Comparison of ENCODE assay signal across 8 cellular contexts in genomic region chr17:83084214-83084613, GRCh38. TPM values are rescaled to one million over a fixed set of nuclear protein-coding genes. Genes with fewer than 3 reads are reported as not detected.
DNase-seq lines count a peak whose midpoint lies in the region; ATAC-seq, FAIRE-seq and TF ChIP-seq lines count a peak whose summit lies in the region.

No MANE protein-coding gene starts in this region.

- peaks cover 80% of the 10 kb centered on the region for H3K79me2 ChIP-seq in astrocyte (ENCODE audit: insufficient read depth, low read length)

- no TSS peak for BruUV-seq in MCF 10A (replicated peaks; lab: Mats Ljungman, UMichigan)

- no peak overlapping the region for H3K27ac Mint-ChIP-seq in MCF 10A (ENCODE audit: low read depth, unreplicated experiment)
- peak overlapping the region; percentile 78 for H3K27ac Mint-ChIP-seq in astrocyte (ENCODE audit: unreplicated experiment)
- peak overlapping the region in 1 of 9 donors; percentile 84 for H3K27ac Mint-ChIP-seq in naive thymus-derived CD4-positive, alpha-beta T cell

- H3K4me1 ChIP-seq in breast epithelium: peaks cover 4 to 8% of the 10 kb centered on the region in 2 donors
- H3K4me1 ChIP-seq in astrocyte (ENCODE audit: insufficient read depth, low read length): peaks cover 37% of the 10 kb centered on the region
- H3K4me1 ChIP-seq in naive thymus-derived CD4-positive, alpha-beta T cell (ENCODE audit: control insufficient read depth in 2 of 2, insufficient read depth in 2 of 2, low read length in 2 of 2): peaks cover 0 to 30% of the 10 kb centered on the region in 2 donors
- peaks cover 3 to 10% of the 10 kb centered on the region in 2 donors for H3K4me1 ChIP-seq in uterus
- H3K4me1 ChIP-seq in prostate gland (replicated peaks): peaks cover 14% of the 10 kb centered on the region

- H3K27me3 ChIP-seq in breast epithelium (no peaks in the 10 kb centered on the region), astrocyte (ENCODE audit: insufficient read depth, low read length) (no peaks in the 10 kb centered on the region), uterus (no peaks in the 10 kb centered on the region), prostate gland (replicated peaks; ENCODE audit: insufficient read depth) (no peaks in the 10 kb centered on the region)
- no peaks in the 10 kb centered on the region for H3K27me3 ChIP-seq in naive thymus-derived CD4-positive, alpha-beta T cell (ENCODE audit: control insufficient read depth in 2 of 2, insufficient read depth in 2 of 2, low read length in 2 of 2)

- H3K27ac ChIP-seq in breast epithelium (peak overlapping the region; percentile 75 to 95), astrocyte (ENCODE audit: low read depth, low read length) (peak overlapping the region; percentile 91), uterus (peak overlapping the region; percentile 64 to 80), prostate gland (no peak overlapping the region)
- no peak overlapping the region for H3K27ac ChIP-seq in naive thymus-derived CD4-positive, alpha-beta T cell (ENCODE audit: low read depth, low read length)

- no peak for ATAC-seq in naive thymus-derived CD4-positive, alpha-beta T cell
- no peak for ATAC-seq in omental fat pad (ENCODE audit: low FRiP score)

- CTCF ChIA-PET in MCF 10A (lab: Yijun Ruan, JAX): no interaction called here
- CTCF ChIA-PET in naive thymus-derived CD4-positive, alpha-beta T cell (lab: Charles Lee): no interaction called here

- H3K36me3 ChIP-seq in breast epithelium (no peaks in the 10 kb centered on the region), astrocyte (ENCODE audit: insufficient read depth, low read length) (no peaks in the 10 kb centered on the region), uterus (no peaks in the 10 kb centered on the region), prostate gland (no peaks in the 10 kb centered on the region)
- H3K36me3 ChIP-seq in naive thymus-derived CD4-positive, alpha-beta T cell (ENCODE audit: control insufficient read depth in 2 of 3, insufficient read depth in 3 of 3, low read length in 3 of 3): no peaks in the 10 kb centered on the region

- DNase-seq in breast epithelium (ENCODE audit: low spot score in 2 of 2): no peak
- no peak for DNase-seq in MCF 10A (ENCODE audit: unreplicated experiment)
- no peak for DNase-seq in astrocyte (ENCODE audit: low read depth)
- DNase-seq in naive thymus-derived CD4-positive, alpha-beta T cell: no peak
- DNase-seq in uterus: no peak
- no peak for DNase-seq in prostate gland (ENCODE audit: low spot score)
- DNase-seq in omental fat pad (ENCODE audit: low spot score): no peak
- DNase-seq in glomerular visceral epithelial cell (ENCODE audit: extremely low spot score): no peak

- peak overlapping the region; percentile 74 for H3K9ac ChIP-seq in astrocyte (ENCODE audit: low read length)

- peak overlapping the region in 2 of 3 donors; percentile 19 to 29 for H3K4me3 ChIP-seq in breast epithelium
- peak overlapping the region; percentile 30 for H3K4me3 ChIP-seq in astrocyte (ENCODE audit: insufficient read depth, low read depth, low read length)
- H3K4me3 ChIP-seq in naive thymus-derived CD4-positive, alpha-beta T cell (ENCODE audit: low read length): peak overlapping the region; percentile 26
- H3K4me3 ChIP-seq in uterus: no peak overlapping the region
- H3K4me3 ChIP-seq in prostate gland: no peak overlapping the region

- H3K27me3 Mint-ChIP-seq in MCF 10A (ENCODE audit: insufficient read depth, unreplicated experiment): no peaks in the 10 kb centered on the region
- peaks cover 2% of the 10 kb centered on the region for H3K27me3 Mint-ChIP-seq in astrocyte (ENCODE audit: low read depth, unreplicated experiment)
- H3K27me3 Mint-ChIP-seq in naive thymus-derived CD4-positive, alpha-beta T cell: peaks cover 0 to 11% (median 0%) of the 10 kb centered on the region in 5 donors

- intact Hi-C loops in breast epithelium (cut with DNase I; ENCODE audit: low total_unique reads) (no loop called here), MCF 10A (cut with micrococcal nuclease) (no loop called here), uterus (cut with DNase I; ENCODE audit: low total_unique reads) (no loop called here), prostate gland (cut with DNase I) (no loop called here)
- intact Hi-C loops in naive thymus-derived CD4-positive, alpha-beta T cell (cut with micrococcal nuclease): loop anchor here in 1 of 2 donors (5.0 kb wide), 1 partner anchor 97 kb away; no protein-coding TSS in a partner anchor

- H3K9me3 ChIP-seq in breast epithelium (no peaks in the 10 kb centered on the region), astrocyte (ENCODE audit: insufficient read depth, low read depth, low read length) (no peaks in the 10 kb centered on the region), uterus (no peaks in the 10 kb centered on the region), prostate gland (no peaks in the 10 kb centered on the region)
- H3K9me3 ChIP-seq in naive thymus-derived CD4-positive, alpha-beta T cell (ENCODE audit: control insufficient read depth in 2 of 3, low read length in 3 of 3): no peaks in the 10 kb centered on the region

- H3K4me3 Mint-ChIP-seq in MCF 10A (ENCODE audit: unreplicated experiment) (no peak overlapping the region), astrocyte (ENCODE audit: unreplicated experiment) (no peak overlapping the region)
- H3K4me3 Mint-ChIP-seq in naive thymus-derived CD4-positive, alpha-beta T cell: peak overlapping the region in 3 of 10 donors; percentile 23 to 70 (median 68)

- peaks cover 79% of the 10 kb centered on the region for H4K20me1 ChIP-seq in astrocyte (ENCODE audit: insufficient read depth, low read length)

- no peaks in the 10 kb centered on the region for H3K9me3 Mint-ChIP-seq in MCF 10A (ENCODE audit: unreplicated experiment)
- H3K9me3 Mint-ChIP-seq in astrocyte (ENCODE audit: unreplicated experiment): no peaks in the 10 kb centered on the region
- no peaks in the 10 kb centered on the region for H3K9me3 Mint-ChIP-seq in naive thymus-derived CD4-positive, alpha-beta T cell

- TF ChIP-seq POLR2A in breast epithelium (IDR thresholded peaks at IDR 0.05): no peak
- TF ChIP-seq POLR2A in uterus (IDR thresholded peaks at IDR 0.05): no peak
- no peak for TF ChIP-seq POLR2A in prostate gland (IDR thresholded peaks at IDR 0.05)

- no peak for FAIRE-seq in astrocyte (lab: Jason Lieb, UNC)

- no peak for TF ChIP-seq CTCF in breast epithelium (IDR thresholded peaks at IDR 0.05)
- TF ChIP-seq CTCF in MCF 10A (IDR thresholded peaks at IDR 0.05; ENCODE audit: unreplicated experiment): no peak
- no peak for TF ChIP-seq CTCF in astrocyte (IDR thresholded peaks at IDR 0.05; ENCODE audit: insufficient read depth, low read depth, low read length)
- no peak for TF ChIP-seq CTCF in uterus (IDR thresholded peaks at IDR 0.05)
- TF ChIP-seq CTCF in prostate gland (IDR thresholded peaks at IDR 0.05): no peak
- no peak for TF ChIP-seq CTCF in omental fat pad (IDR thresholded peaks at IDR 0.05)

- no peaks in the 10 kb centered on the region for H3K36me3 Mint-ChIP-seq in MCF 10A (ENCODE audit: insufficient read depth, unreplicated experiment)
- peaks cover 8% of the 10 kb centered on the region for H3K36me3 Mint-ChIP-seq in astrocyte (ENCODE audit: low read depth, unreplicated experiment)
- peaks cover 0 to 2% (median 0%) of the 10 kb centered on the region in 5 donors for H3K36me3 Mint-ChIP-seq in naive thymus-derived CD4-positive, alpha-beta T cell

- POLR2A ChIA-PET in MCF 10A (lab: Yijun Ruan, JAX): interaction anchor here (1.0 to 1.6 kb wide), 2 partner anchors 11 to 207 kb away, joined by 3 to 4 read pairs; no protein-coding TSS in a partner anchor
- POLR2A ChIA-PET in naive thymus-derived CD4-positive, alpha-beta T cell (lab: Charles Lee): no interaction called here

- WGBS in prostate gland: 82% methylated on average over 9 of the region's 9 CpGs

- H3K4me1 Mint-ChIP-seq in MCF 10A (ENCODE audit: insufficient read depth, unreplicated experiment) (peaks cover 8% of the 10 kb centered on the region), astrocyte (ENCODE audit: low read depth, unreplicated experiment) (peaks cover 40% of the 10 kb centered on the region)
- peaks cover 0 to 30% (median 11%) of the 10 kb centered on the region in 7 donors for H3K4me1 Mint-ChIP-seq in naive thymus-derived CD4-positive, alpha-beta T cell

- no peak overlapping the region for H2AFZ ChIP-seq in astrocyte (ENCODE audit: low read depth, low read length)

- peak overlapping the region; percentile 80 for H3K4me2 ChIP-seq in astrocyte (ENCODE audit: low read length)

RNA-seq across cellular contexts. Expression of gene METRNL, which starts 4.8 kb away (rescaled TPM):
- total RNA-seq in breast epithelium (100 to 1,000 TPM in 1 of 3 donors, 10 to 100 TPM in 2; 41.6 to 102 (median 54.1) TPM), MCF 10A (2022) (14.5 and 24.1 TPM in 2 replicates), astrocyte (28.3 and 36.7 TPM in 2 replicates), uterus (10 to 100 TPM; 25.0 to 44.4 (median 35.8) TPM), prostate gland (10 to 100 TPM; 22.4 to 59.4 TPM), omental fat pad (100 to 1,000 TPM in 2 of 4 donors, 10 to 100 TPM in 2; 68.4 to 271 (median 99.9) TPM)
- total RNA-seq in naive thymus-derived CD4-positive, alpha-beta T cell: 100 to 1,000 TPM in 1 of 5 experiments, 10 to 100 TPM in 2, 1 to 10 TPM in 2; 1.0 to 147 (median 10.3) TPM
- polyA plus RNA-seq in naive thymus-derived CD4-positive, alpha-beta T cell: not detected

Comparison
In these comparisons a context has a peak if more than half of its experiments do, and no peak if none do; other contexts are left out.
1. H3K27ac ChIP-seq: peak in breast epithelium (2 of 2), astrocyte (single experiment) and uterus (2 of 2); none in naive thymus-derived CD4-positive, alpha-beta T cell (single experiment) and prostate gland (0 of 2).
2. H3K4me3 ChIP-seq: peak in breast epithelium (2 of 3), astrocyte (single experiment) and naive thymus-derived CD4-positive, alpha-beta T cell (single experiment); none in uterus (0 of 2) and prostate gland (0 of 2).